29 cellular contexts compared by ENCODE assay signal in the genomic region with DNA sequence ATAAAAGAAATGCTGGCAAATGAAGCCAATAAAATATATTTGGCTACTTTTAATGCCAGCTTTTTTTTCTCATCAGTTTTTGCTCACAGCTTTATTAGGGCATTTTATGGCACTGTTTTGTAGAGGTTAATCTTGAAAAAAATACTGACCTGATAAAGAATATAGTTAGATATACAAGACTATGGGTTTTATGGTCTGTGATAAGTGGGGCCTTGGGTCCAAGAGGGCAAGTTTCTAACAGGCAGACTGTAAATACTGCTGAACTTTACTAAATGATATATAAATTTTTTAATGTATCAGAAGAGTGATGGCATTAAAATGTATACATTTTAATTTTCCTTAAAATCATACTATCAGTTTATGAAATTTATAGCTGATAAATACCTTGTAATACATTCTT.
"Had no signal": no experiment of that assay in that cellular context is flagged by ENCODE, and none has a peak within 500 bp of the region (broad histone marks: within the 10 kb centered on the region; RNA-seq: fewer than 3 reads in every experiment).

No MANE protein-coding gene starts in this region.

- H3K4me3 ChIP-seq: colonic mucosa, coronary artery, dorsolateral prefrontal cortex, esophagus muscularis mucosa, esophagus squamous epithelium, gastrocnemius medialis, gastroesophageal sphincter, heart left ventricle, heart right ventricle had no signal

- FAIRE-seq: colon, endometrium, endothelial cell of umbilical vein, frontal cortex had no signal

- H3K4me1 ChIP-seq: colonic mucosa, esophagus squamous epithelium, gastrocnemius medialis, gastroesophageal sphincter, heart left ventricle, heart right ventricle had no signal

- DNase-seq: colonic mucosa; cortex of kidney; dermis blood vessel endothelial cell; dorsolateral prefrontal cortex; effector CD4-positive, alpha-beta T cell; effector CD8-positive, alpha-beta T cell; effector memory CD4-positive, alpha-beta T cell; effector memory CD8-positive, alpha-beta T cell; endodermal cell; erythroblast; esophagus squamous epithelium; foreskin fibroblast; foreskin keratinocyte; foreskin melanocyte; gastrocnemius medialis; glutamatergic neuron; head of caudate nucleus; heart left ventricle; heart right ventricle had no signal

- H3K4me3 Mint-ChIP-seq: dendritic cell treated with granulocyte-macrophage colony-stimulating factor and Interleukin-4, amounts not matched to agents 40 ng/mL and 50 ng/mL, for 4 days; effector memory CD8-positive, alpha-beta T cell; endodermal cell had no signal

- H3K27ac ChIP-seq: colonic mucosa, coronary artery, dorsolateral prefrontal cortex, epithelial cell of prostate, esophagus muscularis mucosa, esophagus squamous epithelium, foreskin keratinocyte, gastrocnemius medialis, gastroesophageal sphincter, heart left ventricle, heart right ventricle had no signal

- H3K27me3 Mint-ChIP-seq: dendritic cell treated with granulocyte-macrophage colony-stimulating factor and Interleukin-4, amounts not matched to agents 40 ng/mL and 50 ng/mL, for 4 days; effector memory CD8-positive, alpha-beta T cell had no signal

- H3K9me3 Mint-ChIP-seq: dendritic cell treated with granulocyte-macrophage colony-stimulating factor and Interleukin-4, amounts not matched to agents 40 ng/mL and 50 ng/mL, for 4 days; endodermal cell had no signal

- H3K27me3 ChIP-seq: colonic mucosa, dorsolateral prefrontal cortex, esophagus muscularis mucosa, esophagus squamous epithelium, foreskin keratinocyte, gastrocnemius medialis, gastroesophageal sphincter, heart left ventricle, heart right ventricle had no signal

- H3K9me3 ChIP-seq: colonic mucosa, esophagus muscularis mucosa, esophagus squamous epithelium, gastrocnemius medialis, gastroesophageal sphincter, heart left ventricle, heart right ventricle had no signal

- H3K4me1 Mint-ChIP-seq: endodermal cell had no signal

- H3K27ac Mint-ChIP-seq: dendritic cell treated with granulocyte-macrophage colony-stimulating factor and Interleukin-4, amounts not matched to agents 40 ng/mL and 50 ng/mL, for 4 days; effector memory CD8-positive, alpha-beta T cell; endodermal cell had no signal

- ATAC-seq: effector memory CD8-positive, alpha-beta T cell; esophagus mucosa; foreskin keratinocyte; gastrocnemius medialis; gastroesophageal sphincter; heart left ventricle; heart right ventricle had no signal

- H3K36me3 ChIP-seq: colonic mucosa, esophagus muscularis mucosa, esophagus squamous epithelium, gastrocnemius medialis, gastroesophageal sphincter, heart left ventricle, heart right ventricle had no signal
